ENCODE assay signal across 23 cellular contexts in genomic region chr3:61442696-61443095, GRCh38.
"Had no signal": no experiment of that assay in that cellular context is flagged by ENCODE, and none has a peak within 500 bp of the region (broad histone marks: within the 10 kb centered on the region; RNA-seq: fewer than 3 reads in every experiment).

No MANE protein-coding gene starts in this region.

- H3K27ac Mint-ChIP-seq: activated CD8-positive, alpha-beta T cell treated with anti-CD3 and anti-CD28 coated beads, Interleukin-2, amount 10 ng/mL, durations not matched to agents 7 days and 5 days; activated naive CD4-positive, alpha-beta T cell treated with anti-CD3 and anti-CD28 coated beads, Interleukin-2, amount 50 U/mL, for 24 hours; brain; T-helper 1 cell treated with Interleukin-12 subunit alpha and Interleukin-12 subunit beta and Interleukin-4 antibody, amounts not matched to agents 30 μg/mL and 1 μg/mL, for 36 hours; WTC11 had no signal

- DNase-seq: activated CD4-positive, alpha-beta T cell treated with anti-CD3 and anti-CD28 coated beads for 48 hours; activated CD4-positive, alpha-beta T cell treated with anti-CD3 and anti-CD28 coated beads, Interleukin-2, amount 50 U/mL, for 4 hours; activated CD4-positive, CD25-positive, alpha-beta regulatory T cell treated with anti-CD3 and anti-CD28 coated beads, Interleukin-2, amount 50 U/mL, for 72 hours; activated CD8-positive, alpha-beta memory T cell treated with anti-CD3 and anti-CD28 coated beads, Interleukin-2, amount 50 U/mL, for 48 hours; activated CD8-positive, alpha-beta T cell treated with anti-CD3 and anti-CD28 coated beads, Interleukin-2, amount 10 ng/mL, durations not matched to agents 7 days and 5 days; activated T-cell treated with anti-CD3 and anti-CD28 coated beads, Interleukin-2, amount 50 U/mL, for 1 hour; amygdala; KG1; MG63; MV-4-11; NCI-H1105; NCI-H1436; NCI-H1694 treated with DMSO at 0.1 percent for 48 hours; NCI-H2081; NCI-H510A treated with DMSO at 0.1 percent for 48 hours; NCI-H69; NK-92 treated with Interleukin-12 subunit alpha and Interleukin-12 subunit beta, amount 100 ng/mL, for 24 hours; Peyer's patch; SHP77 treated with DMSO at 0.1 percent for 48 hours had no signal

- H3K36me3 Mint-ChIP-seq: activated naive CD4-positive, alpha-beta T cell treated with anti-CD3 and anti-CD28 coated beads, Interleukin-2, amount 50 U/mL, for 24 hours; brain; WTC11 had no signal

- H3K27me3 ChIP-seq: MG63, Peyer's patch had no signal

- H3K27ac ChIP-seq: Peyer's patch had no signal

- H3K36me3 ChIP-seq: MG63, Peyer's patch had no signal

- H3K4me1 ChIP-seq: Peyer's patch had no signal

- H3K4me1 Mint-ChIP-seq: activated naive CD4-positive, alpha-beta T cell treated with anti-CD3 and anti-CD28 coated beads, Interleukin-2, amount 50 U/mL, for 24 hours; WTC11 had no signal

- H3K9me3 ChIP-seq: MG63, Peyer's patch had no signal

- H3K27me3 Mint-ChIP-seq: brain had no signal

- H3K4me3 ChIP-seq: MG63, Peyer's patch had no signal

- H3K9me3 Mint-ChIP-seq: activated naive CD4-positive, alpha-beta T cell treated with anti-CD3 and anti-CD28 coated beads, Interleukin-2, amount 50 U/mL, for 24 hours; T-helper 1 cell treated with Interleukin-12 subunit alpha and Interleukin-12 subunit beta and Interleukin-4 antibody, amounts not matched to agents 30 μg/mL and 1 μg/mL, for 36 hours had no signal

- H3K4me3 Mint-ChIP-seq: activated CD8-positive, alpha-beta T cell treated with anti-CD3 and anti-CD28 coated beads, Interleukin-2, amount 10 ng/mL, durations not matched to agents 7 days and 5 days; activated naive CD4-positive, alpha-beta T cell treated with anti-CD3 and anti-CD28 coated beads, Interleukin-2, amount 50 U/mL, for 24 hours; brain; T-helper 1 cell treated with Interleukin-12 subunit alpha and Interleukin-12 subunit beta and Interleukin-4 antibody, amounts not matched to agents 30 μg/mL and 1 μg/mL, for 36 hours; WTC11 had no signal
